In the genomic region with DNA sequence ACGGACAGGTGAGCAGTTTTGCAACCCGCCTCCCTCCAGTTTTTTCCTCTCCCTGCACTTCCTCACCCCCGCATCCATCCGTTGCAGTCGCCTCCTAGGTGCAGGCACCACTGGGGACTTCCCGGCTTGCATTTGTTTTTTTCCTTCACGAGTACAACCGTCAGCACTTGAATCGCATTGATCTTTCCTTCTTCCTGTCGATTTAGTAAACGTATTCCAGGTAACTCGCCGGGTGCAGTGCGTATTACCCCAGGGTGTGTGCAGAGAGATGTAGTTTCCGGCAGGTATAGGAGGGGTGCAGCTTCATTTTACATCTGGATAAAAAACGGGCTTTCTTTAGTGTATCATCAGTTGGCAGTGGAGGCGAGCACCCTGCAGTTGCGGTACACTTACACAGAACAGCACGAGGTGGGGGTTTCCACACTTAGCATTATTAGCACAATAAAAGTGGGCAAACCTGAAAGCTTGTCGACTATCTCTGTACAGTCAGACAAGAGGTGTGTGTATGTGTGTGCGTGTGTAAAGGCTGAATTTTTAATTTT, we compare ENCODE assay signal across 8 cellular contexts.
DNase-seq lines count a peak whose midpoint lies in the region; ATAC-seq and TF ChIP-seq lines count a peak whose summit lies in the region.

A gene (minus strand): TSS at position 359 of the 542 bp plus-strand sequence.

- H3K9me3 ChIP-seq in mucosa of descending colon: no peaks in the 10 kb centered on the region

- TF ChIP-seq CTCF in WI38 (IDR thresholded peaks at IDR 0.05; ENCODE audit: low read depth, low read length) (no peak), mucosa of descending colon (IDR thresholded peaks at IDR 0.05) (no peak)

- DNase-seq in activated gamma-delta T cell treated with Interleukin-2 at 50 U/mL for 16 hours (peak; percentile 53), activated gamma-delta T cell (lab: John Stamatoyannopoulos, UW) (no peak), mucosa of descending colon (peak in 2 of 3 donors; percentile 52 to 63)

- no peaks in the 10 kb centered on the region for H3K36me3 ChIP-seq in mucosa of descending colon (ENCODE audit: low read depth)

- H3K4me1 ChIP-seq in mucosa of descending colon (ENCODE audit: low read depth): peaks cover 30% of the 10 kb centered on the region

- H3K27ac ChIP-seq in cingulate gyrus (ENCODE audit: low read depth, low read length) (peak within 1 kb of the TSS; percentile 76), temporal lobe (ENCODE audit: low read depth, low read length) (peak within 1 kb of the TSS; percentile 70)

- H3K4me3 ChIP-seq in WI38 (ENCODE audit: low read depth, low read length) (peak within 1 kb of the TSS; percentile 68), mucosa of descending colon (peak within 1 kb of the TSS; percentile 80)

- intact Hi-C loops in mucosa of descending colon (cut with DNase I, micrococcal nuclease): loop anchor here in 1 of 2 donors (5.0 kb wide), 1 partner anchor 130 kb away; no protein-coding TSS in a partner anchor

- peak; percentile 15 for ATAC-seq in HG03520 (IDR thresholded peaks at IDR 0.05; ENCODE audit: unreplicated experiment)
- ATAC-seq in mucosa of descending colon: peak; percentile 18
- ATAC-seq in GM18858 (IDR thresholded peaks at IDR 0.05; ENCODE audit: unreplicated experiment): no peak
